8 cellular contexts compared by ENCODE assay signal in the genomic region with DNA sequence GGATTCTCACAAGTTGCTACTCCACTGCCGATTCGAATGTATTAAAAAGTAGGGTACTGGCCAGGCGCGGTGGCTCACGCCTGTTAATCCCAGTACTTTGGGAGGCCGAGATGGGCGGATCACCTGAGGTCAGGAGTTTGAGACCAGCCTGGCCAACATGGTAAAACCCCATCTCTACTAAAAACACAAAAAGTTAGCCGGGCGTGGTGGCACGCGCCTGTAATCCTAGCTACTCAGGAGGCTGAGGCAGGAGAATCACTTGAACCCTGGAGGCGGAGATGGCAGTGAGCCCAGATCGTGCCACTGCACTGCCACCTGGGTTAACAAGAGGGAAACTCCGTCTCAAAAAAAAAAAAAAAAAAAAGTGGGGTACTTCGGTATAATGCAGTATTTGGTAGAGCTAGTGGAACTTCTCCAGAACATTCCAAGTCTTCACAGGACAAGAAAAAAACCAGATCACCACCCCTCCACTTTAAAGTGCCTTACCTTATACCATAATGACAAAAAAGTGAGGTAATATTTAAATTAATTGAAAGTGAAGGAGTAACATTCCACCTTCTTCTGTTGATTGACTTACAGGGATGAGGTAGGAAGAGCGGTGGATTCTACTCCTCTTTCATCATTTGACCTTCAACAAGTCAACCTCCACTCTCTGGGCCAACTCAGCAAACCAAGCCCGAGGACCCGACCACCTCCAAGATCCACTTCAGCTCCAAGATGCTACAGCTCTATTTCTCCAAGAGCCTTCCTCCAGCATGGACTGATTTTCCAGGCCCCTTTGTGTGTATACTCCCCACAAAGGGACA. TPM values are rescaled to one million over a fixed set of nuclear protein-coding genes. Genes with fewer than 3 reads are reported as not detected.
DNase-seq lines count a peak whose midpoint lies in the region; ATAC-seq and TF ChIP-seq lines count a peak whose summit lies in the region.

No MANE protein-coding gene starts in this region.

- no peak for ATAC-seq in activated CD8-positive, alpha-beta memory T cell treated with anti-CD3 and anti-CD28 coated beads, Interleukin-2, amount 10 ng/mL, durations not matched to agents 7 days and 5 days
- ATAC-seq in activated CD8-positive, alpha-beta T cell treated with anti-CD3 and anti-CD28 coated beads, Interleukin-2, amount 10 ng/mL, durations not matched to agents 7 days and 5 days: no peak
- ATAC-seq in gastroesophageal sphincter: no peak
- no peak for ATAC-seq in GM21526 (IDR thresholded peaks at IDR 0.05; ENCODE audit: low FRiP score, unreplicated experiment)
- no peak for ATAC-seq in GM18870 (IDR thresholded peaks at IDR 0.05; ENCODE audit: unreplicated experiment)

- H3K27me3 ChIP-seq in gastroesophageal sphincter: no peaks in the 10 kb centered on the region

- DNase-seq in activated CD8-positive, alpha-beta memory T cell treated with anti-CD3 and anti-CD28 coated beads, Interleukin-2, amount 10 ng/mL, durations not matched to agents 7 days and 5 days: peak; percentile 51
- no peak for DNase-seq in activated CD8-positive, alpha-beta memory T cell treated with anti-CD3 and anti-CD28 coated beads for 24 hours
- DNase-seq in activated CD8-positive, alpha-beta T cell treated with anti-CD3 and anti-CD28 coated beads, Interleukin-2, amount 10 ng/mL, durations not matched to agents 7 days and 5 days: peak; percentile 31
- DNase-seq in skeletal muscle cell (ENCODE audit: low read depth): no peak
- DNase-seq in effector CD4-positive, alpha-beta T cell: no peak

- H3K4me3 Mint-ChIP-seq in activated CD8-positive, alpha-beta memory T cell treated with anti-CD3 and anti-CD28 coated beads, Interleukin-2, amount 10 ng/mL, durations not matched to agents 7 days and 5 days: peak overlapping the region; percentile 99
- H3K4me3 Mint-ChIP-seq in activated CD8-positive, alpha-beta T cell treated with anti-CD3 and anti-CD28 coated beads, Interleukin-2, amount 10 ng/mL, durations not matched to agents 7 days and 5 days: peak overlapping the region; percentile 98

- POLR2A ChIA-PET in activated CD8-positive, alpha-beta T cell treated with anti-CD3 and anti-CD28 coated beads, Interleukin-2, amount 10 ng/mL, durations not matched to agents 7 days and 5 days (lab: Charles Lee): interaction anchor here (0.7 to 5.0 kb wide), 7 partner anchors 12 to 67 kb away, joined by 3 to 50 read pairs (median 5); a partner anchor contains a TSS

- no peaks in the 10 kb centered on the region for H3K9me3 ChIP-seq in gastroesophageal sphincter

- no peak for TF ChIP-seq POLR2A in gastroesophageal sphincter (IDR thresholded peaks at IDR 0.05)

- H3K36me3 Mint-ChIP-seq in activated CD8-positive, alpha-beta memory T cell treated with anti-CD3 and anti-CD28 coated beads, Interleukin-2, amount 10 ng/mL, durations not matched to agents 7 days and 5 days: peaks cover 47% of the 10 kb centered on the region
- peaks cover 53% of the 10 kb centered on the region for H3K36me3 Mint-ChIP-seq in activated CD8-positive, alpha-beta T cell treated with anti-CD3 and anti-CD28 coated beads, Interleukin-2, amount 10 ng/mL, durations not matched to agents 7 days and 5 days (ENCODE audit: low read depth)

- peaks cover 0 to 69% (median 30%) of the 10 kb centered on the region in 3 donors for H3K4me1 ChIP-seq in gastroesophageal sphincter

- CTCF ChIA-PET in activated CD8-positive, alpha-beta memory T cell treated with anti-CD3 and anti-CD28 coated beads, Interleukin-2, amount 10 ng/mL, durations not matched to agents 7 days and 5 days (lab: Charles Lee): interaction anchor here (0.7 to 3.9 kb wide), 17 partner anchors 12 to 214 kb away, joined by 3 to 26 read pairs (median 4); a partner anchor contains a TSS
- CTCF ChIA-PET in activated CD8-positive, alpha-beta T cell treated with anti-CD3 and anti-CD28 coated beads, Interleukin-2, amount 10 ng/mL, durations not matched to agents 7 days and 5 days (lab: Charles Lee): interaction anchor here (0.8 to 3.5 kb wide), 8 partner anchors 12 to 214 kb away, joined by 3 to 14 read pairs (median 4); no protein-coding TSS in a partner anchor

- peak overlapping the region; percentile 80 to 98 (median 96) for H3K27ac ChIP-seq in gastroesophageal sphincter

- H3K36me3 ChIP-seq in gastroesophageal sphincter: peaks cover 0 to 26% of the 10 kb centered on the region in 2 donors

- H3K4me1 Mint-ChIP-seq in activated CD8-positive, alpha-beta memory T cell treated with anti-CD3 and anti-CD28 coated beads, Interleukin-2, amount 10 ng/mL, durations not matched to agents 7 days and 5 days: peaks cover 47% of the 10 kb centered on the region
- peaks cover 54% of the 10 kb centered on the region for H3K4me1 Mint-ChIP-seq in activated CD8-positive, alpha-beta T cell treated with anti-CD3 and anti-CD28 coated beads, Interleukin-2, amount 10 ng/mL, durations not matched to agents 7 days and 5 days (ENCODE audit: low read depth)

- WGBS in gastroesophageal sphincter (ENCODE audit: low coverage in 1 of 2), 2 donors: 6 to 42% methylated on average over 4 to 7 of the region's 18 CpGs

- H3K27me3 Mint-ChIP-seq in activated CD8-positive, alpha-beta memory T cell treated with anti-CD3 and anti-CD28 coated beads, Interleukin-2, amount 10 ng/mL, durations not matched to agents 7 days and 5 days: no peaks in the 10 kb centered on the region
- H3K27me3 Mint-ChIP-seq in activated CD8-positive, alpha-beta T cell treated with anti-CD3 and anti-CD28 coated beads, Interleukin-2, amount 10 ng/mL, durations not matched to agents 7 days and 5 days (ENCODE audit: low read depth): no peaks in the 10 kb centered on the region

- H3K4me3 ChIP-seq in gastroesophageal sphincter (peak overlapping the region; percentile 84 to 98), skeletal muscle cell (ENCODE audit: low read depth, low read length) (peak overlapping the region; percentile 70)

- no peak for TF ChIP-seq CTCF in gastroesophageal sphincter (IDR thresholded peaks at IDR 0.05)

- peak overlapping the region; percentile 96 for H3K27ac Mint-ChIP-seq in activated CD8-positive, alpha-beta memory T cell treated with anti-CD3 and anti-CD28 coated beads, Interleukin-2, amount 10 ng/mL, durations not matched to agents 7 days and 5 days
- H3K27ac Mint-ChIP-seq in activated CD8-positive, alpha-beta T cell treated with anti-CD3 and anti-CD28 coated beads, Interleukin-2, amount 10 ng/mL, durations not matched to agents 7 days and 5 days: peak overlapping the region; percentile 94

- H3K9me3 Mint-ChIP-seq in activated CD8-positive, alpha-beta memory T cell treated with anti-CD3 and anti-CD28 coated beads, Interleukin-2, amount 10 ng/mL, durations not matched to agents 7 days and 5 days (ENCODE audit: low read depth): no peaks in the 10 kb centered on the region
- H3K9me3 Mint-ChIP-seq in activated CD8-positive, alpha-beta T cell treated with anti-CD3 and anti-CD28 coated beads, Interleukin-2, amount 10 ng/mL, durations not matched to agents 7 days and 5 days (ENCODE audit: insufficient read depth): no peaks in the 10 kb centered on the region

- no peak for TF ChIP-seq EP300 in gastroesophageal sphincter (IDR thresholded peaks at IDR 0.05)

RNA-seq across cellular contexts. Expression of a gene that starts 2.0 kb away (rescaled TPM):
- 100 to 1,000 TPM; 112 to 129 TPM for total RNA-seq in activated CD8-positive, alpha-beta memory T cell treated with anti-CD3 and anti-CD28 coated beads, Interleukin-2, amount 10 ng/mL, durations not matched to agents 7 days and 5 days
- total RNA-seq in activated CD8-positive, alpha-beta T cell treated with anti-CD3 and anti-CD28 coated beads, Interleukin-2, amount 10 ng/mL, durations not matched to agents 7 days and 5 days: 100 to 1,000 TPM; 111 to 112 TPM
- 10 to 100 TPM; 56.0 to 77.8 (median 69.6) TPM for total RNA-seq in gastroesophageal sphincter

RNA-seq across cellular contexts. Expression of a gene that starts 37.4 kb away (rescaled TPM):
- total RNA-seq in activated CD8-positive, alpha-beta memory T cell treated with anti-CD3 and anti-CD28 coated beads, Interleukin-2, amount 10 ng/mL, durations not matched to agents 7 days and 5 days: 10 to 100 TPM; 74.9 to 87.0 TPM
- 10 to 100 TPM; 76.8 to 80.8 TPM for total RNA-seq in activated CD8-positive, alpha-beta T cell treated with anti-CD3 and anti-CD28 coated beads, Interleukin-2, amount 10 ng/mL, durations not matched to agents 7 days and 5 days
- total RNA-seq in gastroesophageal sphincter: 100 to 1,000 TPM; 104 to 144 (median 108) TPM

RNA-seq across cellular contexts. Expression of a gene that starts 58.3 kb away (rescaled TPM):
- 10 to 100 TPM; 23.3 to 27.2 TPM for total RNA-seq in activated CD8-positive, alpha-beta memory T cell treated with anti-CD3 and anti-CD28 coated beads, Interleukin-2, amount 10 ng/mL, durations not matched to agents 7 days and 5 days
- 10 to 100 TPM; 26.1 to 26.4 TPM for total RNA-seq in activated CD8-positive, alpha-beta T cell treated with anti-CD3 and anti-CD28 coated beads, Interleukin-2, amount 10 ng/mL, durations not matched to agents 7 days and 5 days
- 10 to 100 TPM; 19.1 to 32.5 (median 28.9) TPM for total RNA-seq in gastroesophageal sphincter

Comparison
In these comparisons a context has a peak if more than half of its experiments do, and no peak if none do; other contexts are left out.
1. DNase-seq: peak in activated CD8-positive, alpha-beta memory T cell treated with anti-CD3 and anti-CD28 coated beads, Interleukin-2, amount 10 ng/mL, durations not matched to agents 7 days and 5 days (single experiment) and activated CD8-positive, alpha-beta T cell treated with anti-CD3 and anti-CD28 coated beads, Interleukin-2, amount 10 ng/mL, durations not matched to agents 7 days and 5 days (single experiment); none in activated CD8-positive, alpha-beta memory T cell treated with anti-CD3 and anti-CD28 coated beads for 24 hours (single experiment), skeletal muscle cell (single experiment) and effector CD4-positive, alpha-beta T cell (single experiment).